In genomic region chr16:2086136-2086742, GRCh38 we compare ENCODE assay signal across 19 cellular contexts.
"Had no signal": no experiment of that assay in that cellular context is flagged by ENCODE, and none has a peak within 500 bp of the region (broad histone marks: within the 10 kb centered on the region; RNA-seq: fewer than 3 reads in every experiment).

No MANE protein-coding gene starts in this region.

- H2AFZ ChIP-seq: neural progenitor cell had no signal

- H3K9ac ChIP-seq: neural progenitor cell had no signal

- H3K9me3 Mint-ChIP-seq: activated CD4-positive, alpha-beta T cell treated with anti-CD3 and anti-CD28 coated beads, Interleukin-2, amount 10 ng/mL, durations not matched to agents 24 days and 14 days; activated naive CD4-positive, alpha-beta T cell treated with anti-CD3 and anti-CD28 coated beads for 36 hours; activated naive CD8-positive, alpha-beta T cell treated with anti-CD3 and anti-CD28 coated beads, Interleukin-2, amount 50 U/mL, for 24 hours; activated T-helper 17 cell treated with anti-CD3 and anti-CD28 coated beads, Interleukin-2, amount 50 U/mL, for 72 hours; neural progenitor cell; stimulated activated naive B cell treated with anti-CD40 and anti-IgM and Interleukin-4, amounts not matched to agents 10 μg/mL and 1 μg/mL and 100 μg/mL, for 72 hours; T-helper 2 cell treated with Interferon-gamma antibody and Interleukin-4, amounts not matched to agents 5 μg/mL and 100 μg/mL, for 36 hours; type B pancreatic cell had no signal

- H3K4me1 ChIP-seq: neural progenitor cell had no signal

- H3K4me3 ChIP-seq: breast epithelium, gastrocnemius medialis, lung, neural progenitor cell, pancreas had no signal

- H3K27ac ChIP-seq: neural progenitor cell, pancreas had no signal

- H3K4me2 ChIP-seq: neural progenitor cell had no signal

- H3K27me3 Mint-ChIP-seq: activated CD4-positive, alpha-beta T cell treated with anti-CD3 and anti-CD28 coated beads, Interleukin-2, amount 10 ng/mL, durations not matched to agents 24 days and 14 days; activated naive CD8-positive, alpha-beta T cell treated with anti-CD3 and anti-CD28 coated beads, Interleukin-2, amount 50 U/mL, for 24 hours; activated T-helper 17 cell treated with anti-CD3 and anti-CD28 coated beads, Interleukin-2, amount 50 U/mL, for 72 hours; stimulated activated naive B cell treated with anti-CD40 and anti-IgM and Interleukin-4, amounts not matched to agents 10 μg/mL and 1 μg/mL and 100 μg/mL, for 72 hours; type B pancreatic cell had no signal

- H3K9me3 ChIP-seq: breast epithelium, gastrocnemius medialis, pancreas had no signal

- DNase-seq: activated CD4-positive, alpha-beta T cell treated with anti-CD3 and anti-CD28 coated beads, Interleukin-2, amount 10 ng/mL, durations not matched to agents 24 days and 14 days; activated CD4-positive, CD25-positive, alpha-beta regulatory T cell; activated naive CD4-positive, alpha-beta T cell treated with anti-CD3 and anti-CD28 coated beads for 36 hours; activated naive CD8-positive, alpha-beta T cell treated with anti-CD3 and anti-CD28 coated beads, Interleukin-2, amount 50 U/mL, for 24 hours; activated T-cell treated with anti-CD3 and anti-CD28 coated beads for 4 hours; aorta; erythroblast; gastrocnemius medialis; left colon; stimulated activated CD4-positive, alpha-beta T cell treated with anti-CD3 and anti-CD28 coated beads, Interleukin-2, amount 100 ng/mL, for 48 hours; stimulated activated naive B cell treated with anti-CD40 and anti-IgM and Interleukin-4, amounts not matched to agents 10 μg/mL and 1 μg/mL and 100 μg/mL, for 72 hours had no signal

- FAIRE-seq: islet of Langerhans, pancreas had no signal

- H3K27me3 ChIP-seq: breast epithelium, gastrocnemius medialis, neural progenitor cell, pancreas had no signal

- H3K36me3 ChIP-seq: breast epithelium, neural progenitor cell had no signal

- H3K27ac Mint-ChIP-seq: activated CD4-positive, alpha-beta T cell treated with anti-CD3 and anti-CD28 coated beads, Interleukin-2, amount 10 ng/mL, durations not matched to agents 24 days and 14 days; activated naive CD4-positive, alpha-beta T cell treated with anti-CD3 and anti-CD28 coated beads for 36 hours; activated naive CD8-positive, alpha-beta T cell treated with anti-CD3 and anti-CD28 coated beads, Interleukin-2, amount 50 U/mL, for 24 hours; activated T-helper 17 cell treated with anti-CD3 and anti-CD28 coated beads, Interleukin-2, amount 50 U/mL, for 72 hours; neural progenitor cell; T-helper 2 cell treated with Interferon-gamma antibody and Interleukin-4, amounts not matched to agents 5 μg/mL and 100 μg/mL, for 36 hours; type B pancreatic cell had no signal

- ATAC-seq: activated naive CD8-positive, alpha-beta T cell treated with anti-CD3 and anti-CD28 coated beads, Interleukin-2, amount 50 U/mL, for 24 hours; activated T-helper 17 cell treated with anti-CD3 and anti-CD28 coated beads, Interleukin-2, amount 50 U/mL, for 72 hours; gastrocnemius medialis; left colon; pancreas had no signal

- H3K4me1 Mint-ChIP-seq: activated CD4-positive, alpha-beta T cell treated with anti-CD3 and anti-CD28 coated beads, Interleukin-2, amount 10 ng/mL, durations not matched to agents 24 days and 14 days; activated naive CD8-positive, alpha-beta T cell treated with anti-CD3 and anti-CD28 coated beads, Interleukin-2, amount 50 U/mL, for 24 hours; activated T-helper 17 cell treated with anti-CD3 and anti-CD28 coated beads, Interleukin-2, amount 50 U/mL, for 72 hours had no signal

- H3K36me3 Mint-ChIP-seq: neural progenitor cell, type B pancreatic cell had no signal

- H3K4me3 Mint-ChIP-seq: activated CD4-positive, alpha-beta T cell treated with anti-CD3 and anti-CD28 coated beads, Interleukin-2, amount 10 ng/mL, durations not matched to agents 24 days and 14 days; activated naive CD4-positive, alpha-beta T cell treated with anti-CD3 and anti-CD28 coated beads for 36 hours; activated naive CD8-positive, alpha-beta T cell treated with anti-CD3 and anti-CD28 coated beads, Interleukin-2, amount 50 U/mL, for 24 hours; activated T-helper 17 cell treated with anti-CD3 and anti-CD28 coated beads, Interleukin-2, amount 50 U/mL, for 72 hours; neural progenitor cell; stimulated activated naive B cell treated with anti-CD40 and anti-IgM and Interleukin-4, amounts not matched to agents 10 μg/mL and 1 μg/mL and 100 μg/mL, for 72 hours; T-helper 2 cell treated with Interferon-gamma antibody and Interleukin-4, amounts not matched to agents 5 μg/mL and 100 μg/mL, for 36 hours; type B pancreatic cell had no signal
